Comparison of ENCODE assay signal across 8 cellular contexts in genomic region chr4:23888421-23889319, GRCh38. TPM values are rescaled to one million over a fixed set of nuclear protein-coding genes. Genes with fewer than 3 reads are reported as not detected.
DNase-seq lines count a peak whose midpoint lies in the region; ATAC-seq lines count a peak whose summit lies in the region.

No MANE protein-coding gene starts in this region.

- POLR2A ChIA-PET in T-cell (lab: Charles Lee): no interaction called here

- H3K4me3 ChIP-seq in rectal smooth muscle tissue (ENCODE audit: low read length): peak overlapping the region; percentile 88

- peak overlapping the region; percentile 69 for H3K27ac ChIP-seq in rectal smooth muscle tissue (ENCODE audit: low read depth, low read length)

- peak overlapping the region in 2 of 3 donors; percentile 46 to 61 for H3K4me3 Mint-ChIP-seq in T-cell
- H3K4me3 Mint-ChIP-seq in stimulated activated memory B cell treated with anti-CD40 and anti-IgM and Interleukin-4, amounts not matched to agents 10 μg/mL and 1 μg/mL and 100 μg/mL, for 72 hours: no peak overlapping the region

- no peaks in the 10 kb centered on the region for H3K36me3 Mint-ChIP-seq in T-cell
- no peaks in the 10 kb centered on the region for H3K36me3 Mint-ChIP-seq in stimulated activated memory B cell treated with anti-CD40 and anti-IgM and Interleukin-4, amounts not matched to agents 10 μg/mL and 1 μg/mL and 100 μg/mL, for 72 hours

- CTCF ChIA-PET in T-cell (lab: Charles Lee): no interaction called here

- no peaks in the 10 kb centered on the region for H3K27me3 ChIP-seq in rectal smooth muscle tissue (ENCODE audit: control insufficient read depth, insufficient read depth, low read length)

- H3K27ac Mint-ChIP-seq in T-cell: no peak overlapping the region
- no peak overlapping the region for H3K27ac Mint-ChIP-seq in stimulated activated memory B cell treated with anti-CD40 and anti-IgM and Interleukin-4, amounts not matched to agents 10 μg/mL and 1 μg/mL and 100 μg/mL, for 72 hours

- intact Hi-C loops in left ventricle myocardium superior (cut with micrococcal nuclease): no loop called here

- H3K4me1 Mint-ChIP-seq in T-cell: peaks cover 16 to 28% (median 22%) of the 10 kb centered on the region in 3 donors
- H3K4me1 Mint-ChIP-seq in stimulated activated memory B cell treated with anti-CD40 and anti-IgM and Interleukin-4, amounts not matched to agents 10 μg/mL and 1 μg/mL and 100 μg/mL, for 72 hours: peaks cover 15% of the 10 kb centered on the region

- H3K9me3 Mint-ChIP-seq in T-cell: peaks cover 0 to 3% (median 0%) of the 10 kb centered on the region in 3 donors
- peaks cover 7% of the 10 kb centered on the region for H3K9me3 Mint-ChIP-seq in stimulated activated memory B cell treated with anti-CD40 and anti-IgM and Interleukin-4, amounts not matched to agents 10 μg/mL and 1 μg/mL and 100 μg/mL, for 72 hours

- no peaks in the 10 kb centered on the region for H3K36me3 ChIP-seq in rectal smooth muscle tissue (ENCODE audit: control insufficient read depth, insufficient read depth, low read length)

- DNase-seq in EL: peak; percentile 46
- no peak for DNase-seq in T-cell
- no peak for DNase-seq in left ventricle myocardium superior
- DNase-seq in activated naive CD4-positive, alpha-beta T cell treated with Interleukin-2 at 50 U/mL for 16 hours: no peak
- DNase-seq in cortex of kidney (lab: John Stamatoyannopoulos, UW): no peak

- H3K9ac ChIP-seq in rectal smooth muscle tissue (ENCODE audit: low read length): peak overlapping the region; percentile 42

- peaks cover 6% of the 10 kb centered on the region for H3K4me1 ChIP-seq in rectal smooth muscle tissue (ENCODE audit: control insufficient read depth, insufficient read depth, low read length)

- H3K27me3 Mint-ChIP-seq in T-cell: peaks cover 14 to 17% of the 10 kb centered on the region in 2 donors
- no peaks in the 10 kb centered on the region for H3K27me3 Mint-ChIP-seq in stimulated activated memory B cell treated with anti-CD40 and anti-IgM and Interleukin-4, amounts not matched to agents 10 μg/mL and 1 μg/mL and 100 μg/mL, for 72 hours

- ATAC-seq in T-cell (replicated peaks in 1 of 4) (no peak), left ventricle myocardium superior (peak; percentile 65), HG03442 (IDR thresholded peaks at IDR 0.05; ENCODE audit: unreplicated experiment) (no peak)
- ATAC-seq in stimulated activated memory B cell treated with anti-CD40 and anti-IgM and Interleukin-4, amounts not matched to agents 10 μg/mL and 1 μg/mL and 100 μg/mL, for 72 hours: no peak

RNA-seq across cellular contexts. Expression of gene PPARGC1A, which starts 1.2 kb away (rescaled TPM):
- total RNA-seq in T-cell: not detected
- 97.2 TPM for total RNA-seq in left ventricle myocardium superior

Comparison
In these comparisons a context has a peak if more than half of its experiments do, and no peak if none do; other contexts are left out.
1. RNA of gene PPARGC1A, which starts 1.2 kb away (total RNA-seq): 97.2 TPM in left ventricle myocardium superior (single experiment); not detected in T-cell; every median in the first group is over 10 times any median in the second.